ENCODE assay signal across 15 cellular contexts in the genomic region with DNA sequence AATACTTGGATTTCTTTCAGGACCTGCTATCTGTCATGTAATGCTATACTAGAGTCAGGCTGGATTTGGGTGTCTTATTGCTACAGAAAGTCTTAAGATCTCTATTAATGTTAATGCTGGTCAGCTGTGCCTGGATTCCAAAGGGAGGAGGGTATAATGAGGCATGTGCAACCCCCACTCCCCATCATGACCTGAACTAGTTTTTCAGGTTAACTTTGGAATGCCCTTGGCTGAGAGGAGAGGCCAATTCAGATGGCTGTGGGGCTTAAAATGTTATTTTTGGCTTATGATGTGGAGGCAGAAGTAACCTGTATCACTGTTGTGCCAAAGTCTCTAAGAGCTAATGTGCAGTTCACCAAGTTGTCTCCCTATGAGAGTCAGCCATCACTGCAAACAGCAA.
DNase-seq lines count a peak whose midpoint lies in the region; ATAC-seq and TF ChIP-seq lines count a peak whose summit lies in the region.
"Had no signal": no experiment of that assay in that cellular context is flagged by ENCODE, and none has a peak within 500 bp of the region (broad histone marks: within the 10 kb centered on the region; RNA-seq: fewer than 3 reads in every experiment).

No MANE protein-coding gene starts in this region.

- H2AFZ ChIP-seq in trophoblast cell (ENCODE audit: insufficient read depth, low read length, poor library complexity) = no peak overlapping the region
- H2AFZ ChIP-seq: GM23248 had no signal

- H2BK5ac ChIP-seq in trophoblast cell (ENCODE audit: low read depth, low read length, poor library complexity) = no peak overlapping the region

- no peaks in the 10 kb centered on the region for H3K27me3 ChIP-seq in adipocyte (replicated peaks; ENCODE audit: control insufficient read depth, insufficient read depth, low read length)
- H3K27me3 ChIP-seq in endodermal cell (ENCODE audit: control insufficient read depth, insufficient read depth, low read length, poor library complexity, severe bottlenecking) = no peaks in the 10 kb centered on the region
- H3K27me3 ChIP-seq in trophoblast cell (ENCODE audit: insufficient read depth, low read length) = no peaks in the 10 kb centered on the region

- no peak overlapping the region for H3K27ac Mint-ChIP-seq in endodermal cell
- H3K27ac Mint-ChIP-seq: CD4-positive, CD25-positive, alpha-beta regulatory T cell; CD8-positive, alpha-beta T cell had no signal

- DNase-seq in adipocyte (ENCODE audit: low read depth) (peak; percentile 7), endodermal cell (no peak), trophoblast cell (no peak), CD1c-positive myeloid dendritic cell (ENCODE audit: extremely low spot score) (no peak), NCI-H524 treated with DMSO at 0.1 percent for 48 hours (lab: John Stamatoyannopoulos, UW) (no peak)
- DNase-seq: C1 segment of cervical spinal cord; Caco-2; CD4-positive, CD25-positive, alpha-beta regulatory T cell; CD8-positive, alpha-beta T cell; DMS153; DND-41; GM23248; H7; HCEC 1CT had no signal

- peaks cover 51% of the 10 kb centered on the region for H3K9me3 Mint-ChIP-seq in endodermal cell
- H3K9me3 Mint-ChIP-seq: CD8-positive, alpha-beta T cell had no signal

- H3K79me1 ChIP-seq in trophoblast cell (ENCODE audit: low read length) = no peaks in the 10 kb centered on the region

- H3K4me1 Mint-ChIP-seq in endodermal cell = peaks cover 9% of the 10 kb centered on the region
- H3K4me1 Mint-ChIP-seq: CD4-positive, CD25-positive, alpha-beta regulatory T cell had no signal

- H2BK12ac ChIP-seq in trophoblast cell (ENCODE audit: low read length) = no peak overlapping the region

- H2AK5ac ChIP-seq in trophoblast cell (ENCODE audit: low read length) = no peak overlapping the region

- H3K36me3 ChIP-seq in adipocyte (ENCODE audit: control insufficient read depth, insufficient read depth, low read length, severe bottlenecking) = no peaks in the 10 kb centered on the region
- peaks cover 9% of the 10 kb centered on the region for H3K36me3 ChIP-seq in endodermal cell (ENCODE audit: control insufficient read depth, insufficient read depth, low read length)
- H3K36me3 ChIP-seq in trophoblast cell (ENCODE audit: control insufficient read depth in 1 of 2, insufficient read depth in 2 of 2, low read length in 2 of 2) = no peaks in the 10 kb centered on the region

- ATAC-seq in HG02759 (IDR thresholded peaks at IDR 0.05; ENCODE audit: unreplicated experiment) = no peak
- ATAC-seq: CD8-positive, alpha-beta T cell had no signal

- no peak overlapping the region for H4K91ac ChIP-seq in trophoblast cell (ENCODE audit: low read depth, low read length)

- H3K79me2 ChIP-seq in trophoblast cell (ENCODE audit: control insufficient read depth, insufficient read depth, low read length, poor library complexity) = no peaks in the 10 kb centered on the region

- H3K4me1 ChIP-seq in adipocyte (ENCODE audit: control insufficient read depth, insufficient read depth, low read length) = peaks cover 4% of the 10 kb centered on the region
- no peaks in the 10 kb centered on the region for H3K4me1 ChIP-seq in endodermal cell (ENCODE audit: control insufficient read depth, insufficient read depth, low read length)
- H3K4me1 ChIP-seq in trophoblast cell (ENCODE audit: control insufficient read depth in 1 of 2, insufficient read depth in 2 of 2, low read length in 2 of 2) = peaks cover 0 to 4% of the 10 kb centered on the region in 2 experiments

- TF ChIP-seq CTCF in endodermal cell (conservative IDR thresholded peaks at IDR 0.05) = no peak

- peaks cover 5% of the 10 kb centered on the region for H3K27me3 Mint-ChIP-seq in endodermal cell (ENCODE audit: insufficient read depth)
- H3K27me3 Mint-ChIP-seq: CD4-positive, CD25-positive, alpha-beta regulatory T cell had no signal

- no peak overlapping the region for H4K8ac ChIP-seq in trophoblast cell (ENCODE audit: low read depth, low read length)

- H3K36me3 Mint-ChIP-seq in endodermal cell (ENCODE audit: low read depth) = peaks cover 19% of the 10 kb centered on the region
- H3K36me3 Mint-ChIP-seq: CD4-positive, CD25-positive, alpha-beta regulatory T cell; CD8-positive, alpha-beta T cell had no signal

- H3K9me3 ChIP-seq in adipocyte (ENCODE audit: control insufficient read depth, low read length) = no peaks in the 10 kb centered on the region
- H3K9me3 ChIP-seq in endodermal cell (ENCODE audit: control insufficient read depth, low read length) = peaks cover 77% of the 10 kb centered on the region
- no peaks in the 10 kb centered on the region for H3K9me3 ChIP-seq in trophoblast cell (ENCODE audit: insufficient read depth, low read depth, low read length)
- H3K9me3 ChIP-seq: Caco-2 had no signal

- no peak overlapping the region for H3K27ac ChIP-seq in endodermal cell (ENCODE audit: low read depth, low read length)
- no peak overlapping the region for H3K27ac ChIP-seq in trophoblast cell (ENCODE audit: low read depth, low read length)
- H3K27ac ChIP-seq: GM23248 had no signal

- H3K18ac ChIP-seq in trophoblast cell (ENCODE audit: low read length) = no peak overlapping the region

- no peak overlapping the region for H3K14ac ChIP-seq in trophoblast cell (ENCODE audit: low read length)

- H3K4me3 ChIP-seq in adipocyte (ENCODE audit: low read length) = no peak overlapping the region
- peak overlapping the region; percentile 79 for H3K4me3 ChIP-seq in endodermal cell (ENCODE audit: low read length)
- no peak overlapping the region for H3K4me3 ChIP-seq in trophoblast cell (ENCODE audit: low read depth, low read length)
- H3K4me3 ChIP-seq: GM23248 had no signal

- H3K4ac ChIP-seq in trophoblast cell (ENCODE audit: low read depth, low read length) = no peak overlapping the region

- no peak overlapping the region for H2BK120ac ChIP-seq in trophoblast cell (ENCODE audit: insufficient read depth, low read length, poor library complexity)

- no peak overlapping the region for H3K4me3 Mint-ChIP-seq in endodermal cell
- H3K4me3 Mint-ChIP-seq: CD4-positive, CD25-positive, alpha-beta regulatory T cell; CD8-positive, alpha-beta T cell had no signal

- H3K9ac ChIP-seq in adipocyte (ENCODE audit: low read length) = no peak overlapping the region
- no peak overlapping the region for H3K9ac ChIP-seq in endodermal cell (ENCODE audit: extremely low read depth, low read length, poor library complexity, severe bottlenecking)
- H3K9ac ChIP-seq in trophoblast cell (ENCODE audit: low read length) = no peak overlapping the region
- H3K9ac ChIP-seq: GM23248 had no signal

- H3K23ac ChIP-seq in trophoblast cell (ENCODE audit: low read length) = no peak overlapping the region

- H3K4me2 ChIP-seq in trophoblast cell (ENCODE audit: low read length) = peak overlapping the region; percentile 9

- no peak overlapping the region for H4K12ac ChIP-seq in trophoblast cell (ENCODE audit: low read depth, low read length)
